In the genomic region with DNA sequence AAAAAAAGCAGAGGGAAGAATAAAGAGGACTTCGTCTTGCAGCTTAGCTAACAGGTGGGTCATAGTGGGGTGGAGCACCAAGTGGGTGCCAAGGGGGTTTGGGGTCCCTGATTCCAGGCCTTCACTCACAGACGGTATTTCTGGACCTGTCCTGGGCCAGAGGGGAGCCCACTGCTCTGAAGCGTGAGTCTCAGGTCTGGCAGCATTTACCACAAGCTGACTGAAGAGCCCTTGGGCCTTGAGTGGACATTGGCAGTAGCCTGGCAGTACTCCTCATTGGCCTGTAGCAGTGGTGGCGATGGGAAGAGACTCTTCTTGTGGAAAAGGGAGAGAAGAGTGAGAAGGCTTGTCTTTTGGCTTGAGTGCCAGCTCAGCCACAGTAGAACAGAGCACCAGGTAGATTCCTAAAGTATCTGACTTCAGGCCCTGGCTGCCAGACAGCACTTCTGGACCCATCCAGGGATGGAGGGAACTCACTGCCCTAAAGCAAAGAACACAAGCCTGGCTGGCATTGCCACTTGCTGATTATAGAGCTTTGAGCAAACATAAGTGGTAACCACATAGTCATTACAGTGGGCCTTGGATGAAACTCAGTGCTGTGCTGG, we compare ENCODE assay signal across 18 cellular contexts.
A peak's percentile ranks its signal among the peaks of the same experiment; 100 is the strongest.
DNase-seq lines count a peak whose midpoint lies in the region; ATAC-seq, FAIRE-seq and TF ChIP-seq lines count a peak whose summit lies in the region.
"Had no signal": no experiment of that assay in that cellular context is flagged by ENCODE, and none has a peak within 500 bp of the region (broad histone marks: within the 10 kb centered on the region; RNA-seq: fewer than 3 reads in every experiment).

No MANE protein-coding gene starts in this region.

- no peak for TF ChIP-seq EP300 in H1 (IDR thresholded peaks at IDR 0.05; ENCODE audit: borderline replicate concordance in 1 of 2, low read depth in 2 of 2, low read length in 2 of 2)

- H4K91ac ChIP-seq in H1 (replicated peaks; ENCODE audit: insufficient read length, low read length) = no peak overlapping the region

- no peak overlapping the region for H3K4ac ChIP-seq in H1 (replicated peaks; ENCODE audit: insufficient read length, low read depth, low read length)

- no peaks in the 10 kb centered on the region for H3K9me3 Mint-ChIP-seq in stimulated activated memory B cell treated with anti-CD40 and anti-IgM and Interleukin-4, amounts not matched to agents 10 μg/mL and 1 μg/mL and 100 μg/mL, for 72 hours
- H3K9me3 Mint-ChIP-seq: CD4-positive, alpha-beta T cell had no signal

- FAIRE-seq in H1 (lab: Jason Lieb, UNC) = no peak
- FAIRE-seq: A204.1, GM12878, GM19239 had no signal

- no peak overlapping the region for H2AK5ac ChIP-seq in H1 (ENCODE audit: low read depth, low read length)

- POLR2A ChIA-PET in H1 (lab: Charles Lee; ENCODE audit: partially characterized antibody) = no interaction called here

- peaks cover 15% of the 10 kb centered on the region for H3K27me3 Mint-ChIP-seq in stimulated activated memory B cell treated with anti-CD40 and anti-IgM and Interleukin-4, amounts not matched to agents 10 μg/mL and 1 μg/mL and 100 μg/mL, for 72 hours

- no peak overlapping the region for H4K8ac ChIP-seq in H1 (ENCODE audit: extremely low read depth, insufficient read depth, low read length)

- H2AFZ ChIP-seq in H1 (ENCODE audit: low read length) = no peak overlapping the region

- no peak overlapping the region for H3K18ac ChIP-seq in H1 (ENCODE audit: extremely low read depth, low read length)

- H3K27ac Mint-ChIP-seq in stimulated activated memory B cell treated with anti-CD40 and anti-IgM and Interleukin-4, amounts not matched to agents 10 μg/mL and 1 μg/mL and 100 μg/mL, for 72 hours = no peak overlapping the region
- H3K27ac Mint-ChIP-seq: CD4-positive, alpha-beta T cell had no signal

- H3K27ac ChIP-seq in H1 (ENCODE audit: low read depth, low read length) = no peak overlapping the region
- H3K27ac ChIP-seq in lower lobe of right lung = no peak overlapping the region
- H3K27ac ChIP-seq: HL-60 had no signal

- H2BK20ac ChIP-seq in H1 (ENCODE audit: low read length) = peak overlapping the region; percentile 48; the same call in 1 of the 2 replicates

- 95% methylated on average over 4 of the region's 4 CpGs; no CpG with 5 or more reads in 1 of the 2 experiments for WGBS in H1 (ENCODE audit: extremely low coverage in 1 of 2, insufficient coverage in 1 of 2, insufficient read length in 1 of 2, insufficient replicate concordance in 2 of 2, low coverage in 1 of 2, low lambda C conversion rate in 2 of 2, missing lambda C conversion rate in 1 of 2), 2 experiments

- H3K23me2 ChIP-seq in H1 (ENCODE audit: low read depth, low read length) = no peaks in the 10 kb centered on the region

- H4K5ac ChIP-seq in H1 (ENCODE audit: insufficient read length, low read depth, low read length) = no peak overlapping the region

- H3K14ac ChIP-seq in H1 (ENCODE audit: insufficient read length) = no peak overlapping the region

- no peaks in the 10 kb centered on the region for H3K4me1 Mint-ChIP-seq in stimulated activated memory B cell treated with anti-CD40 and anti-IgM and Interleukin-4, amounts not matched to agents 10 μg/mL and 1 μg/mL and 100 μg/mL, for 72 hours

- H3K79me2 ChIP-seq in H1 (ENCODE audit: control insufficient read depth in 1 of 2, insufficient read depth in 2 of 2, low read length in 2 of 2) = no peaks in the 10 kb centered on the region

- H4K20me1 ChIP-seq in H1 (replicated peaks in 1 of 2; ENCODE audit: control insufficient read depth in 1 of 2, insufficient read depth in 2 of 2, low read length in 2 of 2) = no peaks in the 10 kb centered on the region

- TF ChIP-seq RAD21 in H1 (IDR thresholded peaks at IDR 0.05 in 1 of 2, conservative IDR thresholded peaks at IDR 0.05 in 1 of 2; ENCODE audit: low read depth in 2 of 2, low read length in 2 of 2) = no peak

- intact Hi-C loops in lower lobe of right lung (cut with DNase I) = no loop called here

- H3K4me1 ChIP-seq in H1 (replicated peaks in 1 of 4; ENCODE audit: control insufficient read depth in 3 of 4, insufficient read depth in 4 of 4, low read length in 3 of 4) = peaks cover 0 to 2% (median 1%) of the 10 kb centered on the region in 4 experiments; a peak in 2 of 7 replicates
- H3K4me1 ChIP-seq in lower lobe of right lung = no peaks in the 10 kb centered on the region
- H3K4me1 ChIP-seq: BE2C, HAP-1 had no signal

- TF ChIP-seq POLR2A in H1 (IDR thresholded peaks at IDR 0.05; ENCODE audit: control extremely low read depth in 1 of 2, low read depth in 2 of 2, low read length in 2 of 2) = no peak

- no peaks in the 10 kb centered on the region for H3K79me1 ChIP-seq in H1 (ENCODE audit: low read depth, low read length)

- peak; percentile 28 to 63 for ATAC-seq in lower lobe of right lung
- peak; percentile 31 for ATAC-seq in stimulated activated memory B cell treated with anti-CD40 and anti-IgM and Interleukin-4, amounts not matched to agents 10 μg/mL and 1 μg/mL and 100 μg/mL, for 72 hours
- ATAC-seq: GM12878 had no signal

- TF ChIP-seq CTCF in H1 (IDR thresholded peaks at IDR 0.05; ENCODE audit: control extremely low read depth in 1 of 3, insufficient read depth in 1 of 3, low read depth in 1 of 3, low read length in 3 of 3) (no peak), lower lobe of right lung (IDR thresholded peaks at IDR 0.05) (no peak)

- no peak overlapping the region for H3K9ac ChIP-seq in H1 (replicated peaks in 1 of 4; ENCODE audit: extremely low read depth in 1 of 4, low read depth in 3 of 4, low read length in 3 of 4)

- H3K27me3 ChIP-seq in H1 (replicated peaks in 1 of 4; ENCODE audit: control insufficient read depth in 3 of 4, extremely low read depth in 1 of 4, insufficient read depth in 3 of 4, low read length in 3 of 4) = no peaks in the 10 kb centered on the region
- H3K27me3 ChIP-seq in lower lobe of right lung (ENCODE audit: low read depth) = no peaks in the 10 kb centered on the region
- H3K27me3 ChIP-seq: BE2C had no signal

- peak overlapping the region; percentile 39; the same call in 1 of the 2 replicates for H2BK12ac ChIP-seq in H1 (ENCODE audit: low read depth, low read length)

- no peaks in the 10 kb centered on the region for H3K36me3 Mint-ChIP-seq in stimulated activated memory B cell treated with anti-CD40 and anti-IgM and Interleukin-4, amounts not matched to agents 10 μg/mL and 1 μg/mL and 100 μg/mL, for 72 hours

- H3K23ac ChIP-seq in H1 (ENCODE audit: insufficient read length) = no peak overlapping the region

- no peak overlapping the region for H2BK15ac ChIP-seq in H1 (ENCODE audit: low read length)

- no peak overlapping the region for H2BK120ac ChIP-seq in H1 (replicated peaks; ENCODE audit: low read depth, low read length)

- CTCF ChIA-PET in H1 (lab: Charles Lee; ENCODE audit: partially characterized antibody) = interaction anchor here (0.8 to 3.7 kb wide), 3 partner anchors 12 to 85 kb away, joined by 4 to 31 read pairs (median 10); no protein-coding TSS in a partner anchor

- H3K9me3 ChIP-seq in H1 (ENCODE audit: insufficient read depth in 2 of 2, low read depth in 1 of 2, low read length in 1 of 2) (no peaks in the 10 kb centered on the region), lower lobe of right lung (no peaks in the 10 kb centered on the region)
- H3K9me3 ChIP-seq: BE2C, HAP-1 had no signal

- DNase-seq in H1 (ENCODE audit: low read depth in 1 of 2, low spot score in 2 of 2) = no peak
- DNase-seq in lower lobe of right lung = no peak
- DNase-seq in mucosa of gallbladder (ENCODE audit: low spot score) = no peak
- DNase-seq in T1000 (lab: John Stamatoyannopoulos, UW) = no peak
- DNase-seq in COR-L47 (lab: John Stamatoyannopoulos, UW) = no peak
- no peak for DNase-seq in D341Med (ENCODE audit: low spot score)
- DNase-seq: ACHN; BE2C; C1 segment of cervical spinal cord; CD4-positive, alpha-beta T cell; DND-41; EL had no signal

- no peak overlapping the region for H3K56ac ChIP-seq in H1 (replicated peaks; ENCODE audit: insufficient read length, low read depth, low read length)

- H3K4me3 ChIP-seq in H1 (ENCODE audit: extremely low read depth in 1 of 4, insufficient read depth in 2 of 4, low read depth in 3 of 4, low read length in 4 of 4) (no peak overlapping the region), lower lobe of right lung (no peak overlapping the region)
- H3K4me3 ChIP-seq: GM12878, HAP-1 had no signal

- H3K36me3 ChIP-seq in H1 (ENCODE audit: control insufficient read depth in 2 of 4, insufficient read depth in 4 of 4, low read length in 3 of 4) (no peaks in the 10 kb centered on the region), lower lobe of right lung (no peaks in the 10 kb centered on the region)
- H3K36me3 ChIP-seq: BE2C, HAP-1 had no signal

- H3K4me3 Mint-ChIP-seq in stimulated activated memory B cell treated with anti-CD40 and anti-IgM and Interleukin-4, amounts not matched to agents 10 μg/mL and 1 μg/mL and 100 μg/mL, for 72 hours = no peak overlapping the region
- H3K4me3 Mint-ChIP-seq: CD4-positive, alpha-beta T cell had no signal

- H3K4me2 ChIP-seq in H1 (ENCODE audit: insufficient read depth in 1 of 2, low read depth in 2 of 2, low read length in 2 of 2) = no peak overlapping the region

- no peak overlapping the region for H2BK5ac ChIP-seq in H1 (ENCODE audit: low read depth, low read length)

TF ChIP-seq in H1, 55 proteins besides CTCF, POLR2A, EP300 and RAD21:
- TF ChIP-seq ZNF274 (IDR thresholded peaks at IDR 0.05; ENCODE audit: borderline replicate concordance, extremely low read depth, low read length) = no peak
- TF ChIP-seq KDM1A (IDR thresholded peaks at IDR 0.05; ENCODE audit: borderline replicate concordance, low read length) = no peak
- TF ChIP-seq, protein P1, sequence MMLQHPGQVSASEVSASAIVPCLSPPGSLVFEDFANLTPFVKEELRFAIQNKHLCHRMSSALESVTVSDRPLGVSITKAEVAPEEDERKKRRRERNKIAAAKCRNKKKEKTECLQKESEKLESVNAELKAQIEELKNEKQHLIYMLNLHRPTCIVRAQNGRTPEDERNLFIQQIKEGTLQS (IDR thresholded peaks at IDR 0.05; ENCODE audit: insufficient read depth, low read depth, low read length) = no peak
- no peak for TF ChIP-seq CTBP2 (IDR thresholded peaks at IDR 0.05; ENCODE audit: borderline replicate concordance, insufficient read depth, insufficient read length, low read length)
- no peak for TF ChIP-seq PHF8 (conservative IDR thresholded peaks at IDR 0.05; ENCODE audit: low read depth, low read length)
TF ChIP-seq in H1: peak in this region for 0.
